In genomic region chr1:65479805-65480204, GRCh38 we compare ENCODE assay signal across 36 cellular contexts.
"Had no signal": no experiment of that assay in that cellular context is flagged by ENCODE, and none has a peak within 500 bp of the region (broad histone marks: within the 10 kb centered on the region; RNA-seq: fewer than 3 reads in every experiment).

No MANE protein-coding gene starts in this region.

- H3K27me3 ChIP-seq: adrenal gland, body of pancreas, brain microvascular endothelial cell, cardiac muscle cell had no signal

- H3K27ac ChIP-seq: adrenal gland, body of pancreas, brain microvascular endothelial cell, cardiac muscle cell, VCaP had no signal

- H3K4me3 ChIP-seq: adrenal gland, body of pancreas, cardiac muscle cell had no signal

- H3K4me1 ChIP-seq: adrenal gland had no signal

- H3K9me3 ChIP-seq: adrenal gland, body of pancreas had no signal

- H3K36me3 ChIP-seq: adrenal gland, brain microvascular endothelial cell, cardiac muscle cell had no signal

- DNase-seq: activated B cell treated with CpG ODN at 0.5 μM for 24 hours; activated CD4-positive, alpha-beta memory T cell treated with anti-CD3 and anti-CD28 coated beads for 36 hours; activated CD4-positive, alpha-beta T cell treated with anti-CD3 and anti-CD28 coated beads for 4 hours; activated CD4-positive, alpha-beta T cell treated with anti-CD3 and anti-CD28 coated beads, Interleukin-2, amount 10 ng/mL, durations not matched to agents 24 days and 14 days; activated CD4-positive, alpha-beta T cell treated with anti-CD3 and anti-CD28 coated beads, Interleukin-2, amount 50 U/mL, for 1 hour; activated CD4-positive, alpha-beta T cell treated with anti-CD3 and anti-CD28 coated beads, Interleukin-2, amount 50 U/mL, for 4 hours; activated CD4-positive, CD25-positive, alpha-beta regulatory T cell treated with anti-CD3 and anti-CD28 coated beads, Interleukin-2, amount 50 U/mL, for 72 hours; activated CD8-positive, alpha-beta memory T cell treated with anti-CD3 and anti-CD28 coated beads, Interleukin-2, amount 50 U/mL, for 4 hours; activated CD8-positive, alpha-beta T cell treated with anti-CD3 and anti-CD28 coated beads for 36 hours; activated effector memory CD4-positive, alpha-beta T cell treated with anti-CD3 and anti-CD28 coated beads, Interleukin-2, amount 50 U/mL, for 16 hours; activated gamma-delta T cell treated with Interleukin-2 at 50 U/mL for 16 hours; activated naive CD4-positive, alpha-beta T cell; activated naive CD4-positive, alpha-beta T cell treated with anti-CD3 and anti-CD28 coated beads for 36 hours; activated naive CD4-positive, alpha-beta T cell treated with anti-CD3 and anti-CD28 coated beads, Interleukin-2, amount 50 U/mL, for 16 hours; activated naive CD8-positive, alpha-beta T cell treated with anti-CD3 and anti-CD28 coated beads for 36 hours; activated T-cell treated with anti-CD3 and anti-CD28 coated beads for 4 hours; activated T-cell treated with anti-CD3 and anti-CD28 coated beads, Interleukin-2, amount 50 U/mL, for 1 hour; activated T-cell treated with anti-CD3 and anti-CD28 coated beads, Interleukin-2, amount 50 U/mL, for 4 hours; activated T-cell treated with anti-CD3 and anti-CD28 coated beads, Interleukin-2, amount 50 U/mL, for 72 hours; adrenal gland; amniotic stem cell; aorta; body of pancreas; brain microvascular endothelial cell; caudate nucleus; cerebellar nuclear complex; T-helper 1 cell; T-helper 2 cell; T-helper 9 cell had no signal

- ATAC-seq: activated CD8-positive, alpha-beta T cell treated with anti-CD3 and anti-CD28 coated beads for 36 hours; activated naive CD4-positive, alpha-beta T cell treated with anti-CD3 and anti-CD28 coated beads, Interleukin-2, amount 50 U/mL, for 72 hours; activated T-cell treated with anti-CD3 and anti-CD28 coated beads, Interleukin-2, amount 50 U/mL, for 4 hours; activated T-cell treated with anti-CD3 and anti-CD28 coated beads, Interleukin-2, amount 50 U/mL, for 72 hours; activated T-helper 17 cell treated with anti-CD3 and anti-CD28 coated beads, Interleukin-2, amount 50 U/mL, for 72 hours; body of pancreas had no signal

- FAIRE-seq: astrocyte, bronchial epithelial cell, TTC549 had no signal
